32 cellular contexts compared by ENCODE assay signal in the genomic region with DNA sequence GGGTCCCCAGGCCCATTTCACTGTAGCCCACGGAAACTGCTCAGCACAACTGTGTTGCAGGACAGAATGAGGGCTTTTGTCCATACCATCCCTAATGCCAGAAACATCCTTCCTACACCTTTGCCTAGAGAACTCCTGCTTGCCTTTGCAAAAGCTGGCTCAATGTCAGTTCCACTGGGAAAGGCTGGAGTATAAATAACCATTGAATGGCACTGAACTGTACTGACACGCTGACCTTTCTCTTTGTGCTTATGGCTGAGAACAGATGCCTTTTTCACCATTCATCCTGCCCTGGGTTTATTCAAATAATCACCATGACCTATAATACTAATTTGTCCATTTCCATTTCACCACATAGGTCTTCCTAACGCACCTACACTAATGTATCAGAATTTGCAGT.
"Had no signal": no experiment of that assay in that cellular context is flagged by ENCODE, and none has a peak within 500 bp of the region (broad histone marks: within the 10 kb centered on the region; RNA-seq: fewer than 3 reads in every experiment).

No MANE protein-coding gene starts in this region.

- H3K27ac ChIP-seq: colonic mucosa, epithelial cell of prostate, esophagus squamous epithelium, gastroesophageal sphincter had no signal

- H3K9me3 ChIP-seq: adrenal gland, body of pancreas, colonic mucosa, esophagus squamous epithelium, gastroesophageal sphincter had no signal

- H3K27me3 ChIP-seq: adrenal gland, body of pancreas, colonic mucosa, esophagus squamous epithelium, gastroesophageal sphincter had no signal

- DNase-seq: activated CD4-positive, alpha-beta memory T cell treated with anti-CD3 and anti-CD28 coated beads for 36 hours; activated CD4-positive, alpha-beta T cell treated with anti-CD3 and anti-CD28 coated beads for 36 hours; activated CD4-positive, alpha-beta T cell treated with anti-CD3 and anti-CD28 coated beads, Interleukin-2, amount 10 ng/mL, durations not matched to agents 24 days and 14 days; activated CD4-positive, CD25-positive, alpha-beta regulatory T cell; activated CD4-positive, CD25-positive, alpha-beta regulatory T cell treated with anti-CD3 and anti-CD28 coated beads, Interleukin-2, amount 50 U/mL, for 72 hours; activated CD8-positive, alpha-beta memory T cell treated with anti-CD3 and anti-CD28 coated beads, Interleukin-2, amount 10 ng/mL, durations not matched to agents 7 days and 5 days; activated CD8-positive, alpha-beta memory T cell treated with anti-CD3 and anti-CD28 coated beads, Interleukin-2, amount 50 U/mL, for 4 hours; activated CD8-positive, alpha-beta T cell treated with anti-CD3 and anti-CD28 coated beads, Interleukin-2, amount 10 ng/mL, durations not matched to agents 7 days and 5 days; activated effector memory CD4-positive, alpha-beta T cell treated with anti-CD3 and anti-CD28 coated beads, Interleukin-2, amount 50 U/mL, for 16 hours; activated naive CD4-positive, alpha-beta T cell treated with anti-CD3 and anti-CD28 coated beads for 36 hours; activated naive CD8-positive, alpha-beta T cell treated with anti-CD3 and anti-CD28 coated beads for 36 hours; activated naive CD8-positive, alpha-beta T cell treated with anti-CD3 and anti-CD28 coated beads, Interleukin-2, amount 50 U/mL, for 24 hours; activated T-cell treated with anti-CD3 and anti-CD28 coated beads, Interleukin-2, amount 50 U/mL, for 1 hour; activated T-cell treated with anti-CD3 and anti-CD28 coated beads, Interleukin-2, amount 50 U/mL, for 48 hours; amygdala; aorta; central memory CD4-positive, alpha-beta T cell; cerebellar nuclear complex; colonic mucosa; effector CD8-positive, alpha-beta T cell; esophagus squamous epithelium; foreskin melanocyte; T-helper 1 cell had no signal

- H3K27ac Mint-ChIP-seq: activated CD4-positive, alpha-beta memory T cell treated with anti-CD3 and anti-CD28 coated beads for 36 hours; activated CD4-positive, alpha-beta T cell treated with anti-CD3 and anti-CD28 coated beads for 36 hours; activated CD4-positive, alpha-beta T cell treated with anti-CD3 and anti-CD28 coated beads, Interleukin-2, amount 10 ng/mL, durations not matched to agents 24 days and 14 days; activated CD8-positive, alpha-beta memory T cell treated with anti-CD3 and anti-CD28 coated beads, Interleukin-2, amount 10 ng/mL, durations not matched to agents 7 days and 5 days; activated CD8-positive, alpha-beta T cell treated with anti-CD3 and anti-CD28 coated beads, Interleukin-2, amount 10 ng/mL, durations not matched to agents 7 days and 5 days; activated naive CD4-positive, alpha-beta T cell treated with anti-CD3 and anti-CD28 coated beads for 36 hours; activated naive CD4-positive, alpha-beta T cell treated with anti-CD3 and anti-CD28 coated beads, Interleukin-2, amount 50 U/mL, for 24 hours; activated naive CD8-positive, alpha-beta T cell treated with anti-CD3 and anti-CD28 coated beads for 36 hours; activated naive CD8-positive, alpha-beta T cell treated with anti-CD3 and anti-CD28 coated beads, Interleukin-2, amount 50 U/mL, for 24 hours; activated T-helper 1 cell treated with anti-CD3 and anti-CD28 coated beads, Interleukin-12 subunit alpha, Interleukin-12 subunit beta, Interleukin-2, Interleukin-4 antibody, amounts not matched to agents 30 ng/mL and 10 ng/mL and 1 ng/mL, durations not matched to agents 14 hours and 24 hours and 36 hours; activated T-helper 2 cell treated with anti-CD3 and anti-CD28 coated beads, Interferon-gamma antibody, Interleukin-2, Interleukin-4, amounts not matched to agents 10 μg/mL and 5 μg/mL and 100 μg/mL, durations not matched to agents 14 hours and 24 hours and 36 hours had no signal

- FAIRE-seq: endometrium, endothelial cell of umbilical vein had no signal

- H3K36me3 ChIP-seq: adrenal gland, colonic mucosa had no signal

- H3K27me3 Mint-ChIP-seq: activated CD4-positive, alpha-beta memory T cell treated with anti-CD3 and anti-CD28 coated beads for 36 hours; activated CD4-positive, alpha-beta T cell treated with anti-CD3 and anti-CD28 coated beads for 36 hours; activated CD4-positive, alpha-beta T cell treated with anti-CD3 and anti-CD28 coated beads, Interleukin-2, amount 10 ng/mL, durations not matched to agents 24 days and 14 days; activated CD8-positive, alpha-beta memory T cell treated with anti-CD3 and anti-CD28 coated beads, Interleukin-2, amount 10 ng/mL, durations not matched to agents 7 days and 5 days; activated naive CD4-positive, alpha-beta T cell treated with anti-CD3 and anti-CD28 coated beads, Interleukin-2, amount 50 U/mL, for 24 hours; activated naive CD8-positive, alpha-beta T cell treated with anti-CD3 and anti-CD28 coated beads for 36 hours; activated naive CD8-positive, alpha-beta T cell treated with anti-CD3 and anti-CD28 coated beads, Interleukin-2, amount 50 U/mL, for 24 hours had no signal

- H3K4me3 Mint-ChIP-seq: activated CD4-positive, alpha-beta memory T cell treated with anti-CD3 and anti-CD28 coated beads for 36 hours; activated CD4-positive, alpha-beta T cell treated with anti-CD3 and anti-CD28 coated beads for 36 hours; activated CD4-positive, alpha-beta T cell treated with anti-CD3 and anti-CD28 coated beads, Interleukin-2, amount 10 ng/mL, durations not matched to agents 24 days and 14 days; activated CD8-positive, alpha-beta memory T cell treated with anti-CD3 and anti-CD28 coated beads, Interleukin-2, amount 10 ng/mL, durations not matched to agents 7 days and 5 days; activated CD8-positive, alpha-beta T cell treated with anti-CD3 and anti-CD28 coated beads, Interleukin-2, amount 10 ng/mL, durations not matched to agents 7 days and 5 days; activated naive CD4-positive, alpha-beta T cell treated with anti-CD3 and anti-CD28 coated beads for 36 hours; activated naive CD4-positive, alpha-beta T cell treated with anti-CD3 and anti-CD28 coated beads, Interleukin-2, amount 50 U/mL, for 24 hours; activated naive CD8-positive, alpha-beta T cell treated with anti-CD3 and anti-CD28 coated beads for 36 hours; activated naive CD8-positive, alpha-beta T cell treated with anti-CD3 and anti-CD28 coated beads, Interleukin-2, amount 50 U/mL, for 24 hours; activated T-helper 1 cell treated with anti-CD3 and anti-CD28 coated beads, Interleukin-12 subunit alpha, Interleukin-12 subunit beta, Interleukin-2, Interleukin-4 antibody, amounts not matched to agents 30 ng/mL and 10 ng/mL and 1 ng/mL, durations not matched to agents 14 hours and 24 hours and 36 hours had no signal

- H3K4me1 ChIP-seq: colonic mucosa, gastroesophageal sphincter had no signal

- ATAC-seq: activated CD4-positive, alpha-beta T cell treated with anti-CD3 and anti-CD28 coated beads for 36 hours; activated CD8-positive, alpha-beta memory T cell treated with anti-CD3 and anti-CD28 coated beads, Interleukin-2, amount 10 ng/mL, durations not matched to agents 7 days and 5 days; activated CD8-positive, alpha-beta T cell treated with anti-CD3 and anti-CD28 coated beads, Interleukin-2, amount 10 ng/mL, durations not matched to agents 7 days and 5 days; activated naive CD8-positive, alpha-beta T cell treated with anti-CD3 and anti-CD28 coated beads, Interleukin-2, amount 50 U/mL, for 24 hours; body of pancreas; gastroesophageal sphincter had no signal

- H3K4me3 ChIP-seq: adrenal gland, body of pancreas, colonic mucosa, esophagus squamous epithelium, gastroesophageal sphincter had no signal
